10 cellular contexts compared by ENCODE assay signal in genomic region chr21:44547656-44548331, GRCh38. TPM values are rescaled to one million over a fixed set of nuclear protein-coding genes. Genes with fewer than 3 reads are reported as not detected.
A peak's percentile ranks its signal among the peaks of the same experiment; 100 is the strongest.
DNase-seq lines count a peak whose midpoint lies in the region; ATAC-seq and TF ChIP-seq lines count a peak whose summit lies in the region.
"Had no signal": no experiment of that assay in that cellular context is flagged by ENCODE, and none has a peak within 500 bp of the region (broad histone marks: within the 10 kb centered on the region; RNA-seq: fewer than 3 reads in every experiment).

No MANE protein-coding gene starts in this region.

- no peak for TF ChIP-seq EP300 in stomach (IDR thresholded peaks at IDR 0.05)

- peaks cover 17% of the 10 kb centered on the region for H3K9me3 Mint-ChIP-seq in activated CD4-positive, alpha-beta T cell treated with anti-CD3 and anti-CD28 coated beads for 36 hours (ENCODE audit: low read depth)
- peaks cover 14% of the 10 kb centered on the region for H3K9me3 Mint-ChIP-seq in activated CD8-positive, alpha-beta memory T cell treated with anti-CD3 and anti-CD28 coated beads, Interleukin-2, amount 10 ng/mL, durations not matched to agents 7 days and 5 days (ENCODE audit: low read depth)
- H3K9me3 Mint-ChIP-seq in immature natural killer cell (peaks cover 11 to 27% (median 16%) of the 10 kb centered on the region in 6 donors), HFFc6 (peaks cover 22% of the 10 kb centered on the region)

- CTCF ChIA-PET in activated CD4-positive, alpha-beta T cell treated with anti-CD3 and anti-CD28 coated beads for 36 hours (lab: Charles Lee) = interaction anchor here (0.6 to 1.7 kb wide), 3 partner anchors 9 to 16 kb away, joined by 3 to 7 read pairs (median 6); no protein-coding TSS in a partner anchor
- CTCF ChIA-PET in activated CD8-positive, alpha-beta memory T cell treated with anti-CD3 and anti-CD28 coated beads, Interleukin-2, amount 10 ng/mL, durations not matched to agents 7 days and 5 days (lab: Charles Lee) = interaction anchor here (0.5 to 1.9 kb wide), 5 partner anchors 27 to 246 kb away, joined by 3 to 8 read pairs (median 3); no protein-coding TSS in a partner anchor
- CTCF ChIA-PET in RWPE1 (lab: Yijun Ruan, JAX) = no interaction called here

- no peak for TF ChIP-seq POLR2A in stomach (IDR thresholded peaks at IDR 0.05)

- no peak overlapping the region for H3K4me3 ChIP-seq in stomach
- H3K4me3 ChIP-seq: A549 had no signal

- intact Hi-C loops in activated CD4-positive, alpha-beta T cell treated with anti-CD3 and anti-CD28 coated beads for 36 hours (cut with DNase I, micrococcal nuclease) = loop anchor here in 1 of 2 experiments (5.0 kb wide), 1 partner anchor 70 kb away; no protein-coding TSS in a partner anchor
- intact Hi-C loops in stomach (cut with DNase I; ENCODE audit: low total_unique reads) = no loop called here

- peaks cover 14% of the 10 kb centered on the region for H3K36me3 Mint-ChIP-seq in activated CD4-positive, alpha-beta T cell treated with anti-CD3 and anti-CD28 coated beads for 36 hours (ENCODE audit: low read depth)
- H3K36me3 Mint-ChIP-seq in activated CD8-positive, alpha-beta memory T cell treated with anti-CD3 and anti-CD28 coated beads, Interleukin-2, amount 10 ng/mL, durations not matched to agents 7 days and 5 days = peaks cover 19% of the 10 kb centered on the region
- H3K36me3 Mint-ChIP-seq in immature natural killer cell (peaks cover 12 to 17% (median 14%) of the 10 kb centered on the region in 3 donors), HFFc6 (ENCODE audit: low read depth) (no peaks in the 10 kb centered on the region; the same call in 1 of the 2 replicates)

- peaks cover 0 to 9% (median 9%) of the 10 kb centered on the region in 4 donors for H3K4me1 ChIP-seq in stomach
- H3K4me1 ChIP-seq: A549 had no signal

- H3K9me3 ChIP-seq in stomach = peaks cover 0 to 23% (median 6%) of the 10 kb centered on the region in 4 donors

- H3K27ac ChIP-seq in stomach (no peak overlapping the region), RWPE1 (no peak overlapping the region)
- H3K27ac ChIP-seq: A549 had no signal

- POLR2A ChIA-PET in activated CD4-positive, alpha-beta T cell treated with anti-CD3 and anti-CD28 coated beads for 36 hours (lab: Charles Lee) = no interaction called here
- POLR2A ChIA-PET in RWPE1 (lab: Yijun Ruan, JAX; ENCODE audit: low non-redundant PET) = no interaction called here

- H3K36me3 ChIP-seq in stomach = no peaks in the 10 kb centered on the region

- no peaks in the 10 kb centered on the region for H3K27me3 Mint-ChIP-seq in activated CD4-positive, alpha-beta T cell treated with anti-CD3 and anti-CD28 coated beads for 36 hours
- no peaks in the 10 kb centered on the region for H3K27me3 Mint-ChIP-seq in activated CD8-positive, alpha-beta memory T cell treated with anti-CD3 and anti-CD28 coated beads, Interleukin-2, amount 10 ng/mL, durations not matched to agents 7 days and 5 days
- H3K27me3 Mint-ChIP-seq in immature natural killer cell (ENCODE audit: low read depth in 3 of 3) (peaks cover 0 to 9% (median 8%) of the 10 kb centered on the region in 3 donors), HFFc6 (ENCODE audit: insufficient read depth) (peaks cover 20% of the 10 kb centered on the region)

- ATAC-seq in activated CD4-positive, alpha-beta T cell treated with anti-CD3 and anti-CD28 coated beads for 36 hours = peak; percentile 71
- ATAC-seq in activated CD8-positive, alpha-beta memory T cell treated with anti-CD3 and anti-CD28 coated beads, Interleukin-2, amount 10 ng/mL, durations not matched to agents 7 days and 5 days = peak; percentile 76
- ATAC-seq: A549 had no signal

- peak; percentile 33 for DNase-seq in activated CD4-positive, alpha-beta T cell treated with anti-CD3 and anti-CD28 coated beads for 36 hours
- no peak for DNase-seq in activated CD4-positive, alpha-beta T cell treated with anti-CD3 and anti-CD28 coated beads for 1 hour
- DNase-seq in activated CD8-positive, alpha-beta memory T cell treated with anti-CD3 and anti-CD28 coated beads, Interleukin-2, amount 10 ng/mL, durations not matched to agents 7 days and 5 days = peak; percentile 52
- DNase-seq in immature natural killer cell (peak in 2 of 3 donors; percentile 11 to 29), stomach (peak; percentile 21), RWPE1 (ENCODE audit: low spot score) (no peak), HFFc6 (no peak), NOMO-1 (lab: John Stamatoyannopoulos, UW; ENCODE audit: unreplicated experiment in 2 of 2) (no peak)
- DNase-seq: NCI-H524 had no signal

- peaks cover 23% of the 10 kb centered on the region for H3K4me1 Mint-ChIP-seq in activated CD4-positive, alpha-beta T cell treated with anti-CD3 and anti-CD28 coated beads for 36 hours
- peaks cover 14% of the 10 kb centered on the region for H3K4me1 Mint-ChIP-seq in activated CD8-positive, alpha-beta memory T cell treated with anti-CD3 and anti-CD28 coated beads, Interleukin-2, amount 10 ng/mL, durations not matched to agents 7 days and 5 days
- H3K4me1 Mint-ChIP-seq in immature natural killer cell (peaks cover 26 to 32% of the 10 kb centered on the region in 2 donors), HFFc6 (ENCODE audit: low read depth) (no peaks in the 10 kb centered on the region)

- peak overlapping the region; percentile 34 for H3K4me3 Mint-ChIP-seq in activated CD4-positive, alpha-beta T cell treated with anti-CD3 and anti-CD28 coated beads for 36 hours
- peak overlapping the region; percentile 23 for H3K4me3 Mint-ChIP-seq in activated CD8-positive, alpha-beta memory T cell treated with anti-CD3 and anti-CD28 coated beads, Interleukin-2, amount 10 ng/mL, durations not matched to agents 7 days and 5 days
- peak overlapping the region; percentile 57 to 89 (median 81) for H3K4me3 Mint-ChIP-seq in immature natural killer cell
- no peak overlapping the region for H3K4me3 Mint-ChIP-seq in HFFc6

- peaks cover 0 to 44% (median 5%) of the 10 kb centered on the region in 3 donors for H3K27me3 ChIP-seq in stomach

- TF ChIP-seq CTCF in stomach (IDR thresholded peaks at IDR 0.05) (no peak), RWPE1 (conservative IDR thresholded peaks at IDR 0.05; ENCODE audit: low read depth) (no peak), HFFc6 (IDR thresholded peaks at IDR 0.05) (no peak)

- WGBS in stomach, 5 donors = 48 to 60% (median 52%) methylated on average over 5 of the region's 5 CpGs

- H3K27ac Mint-ChIP-seq in activated CD4-positive, alpha-beta T cell treated with anti-CD3 and anti-CD28 coated beads for 36 hours = peak overlapping the region; percentile 93
- peak overlapping the region; percentile 70 for H3K27ac Mint-ChIP-seq in activated CD8-positive, alpha-beta memory T cell treated with anti-CD3 and anti-CD28 coated beads, Interleukin-2, amount 10 ng/mL, durations not matched to agents 7 days and 5 days
- H3K27ac Mint-ChIP-seq in immature natural killer cell (peak overlapping the region; percentile 58 to 96 (median 89)), HFFc6 (no peak overlapping the region)

RNA-seq across cellular contexts. Expression of gene KRTAP10-2, which starts 3.5 kb away (rescaled TPM):
- total RNA-seq in activated CD4-positive, alpha-beta T cell treated with anti-CD3 and anti-CD28 coated beads for 36 hours = not detected
- not detected for total RNA-seq in activated CD8-positive, alpha-beta memory T cell treated with anti-CD3 and anti-CD28 coated beads, Interleukin-2, amount 10 ng/mL, durations not matched to agents 7 days and 5 days
- polyA plus RNA-seq in immature natural killer cell (not detected), stomach (not detected)
- not detected for total RNA-seq in stomach
- not detected for total RNA-seq in HFFc6 (2021; fragmentation: NEBNext Ultra II Directional; extraction: Animal tissue kit (Norgen Biotek cat#: 25700))
- polyA plus RNA-seq: A549 had no signal

RNA-seq across cellular contexts. Expression of gene KRTAP10-1, which starts 7.8 kb away (rescaled TPM):
- total RNA-seq in activated CD4-positive, alpha-beta T cell treated with anti-CD3 and anti-CD28 coated beads for 36 hours = not detected
- total RNA-seq in activated CD8-positive, alpha-beta memory T cell treated with anti-CD3 and anti-CD28 coated beads, Interleukin-2, amount 10 ng/mL, durations not matched to agents 7 days and 5 days = not detected
- polyA plus RNA-seq in immature natural killer cell (not detected), stomach (not detected)
- total RNA-seq in stomach = not detected
- total RNA-seq in HFFc6 (2021; fragmentation: NEBNext Ultra II Directional; extraction: Animal tissue kit (Norgen Biotek cat#: 25700)) = not detected
- polyA plus RNA-seq: A549 had no signal

RNA-seq across cellular contexts. Expression of gene KRTAP10-3, which starts 10.8 kb away (rescaled TPM):
- total RNA-seq in activated CD4-positive, alpha-beta T cell treated with anti-CD3 and anti-CD28 coated beads for 36 hours = not detected
- not detected for total RNA-seq in activated CD8-positive, alpha-beta memory T cell treated with anti-CD3 and anti-CD28 coated beads, Interleukin-2, amount 10 ng/mL, durations not matched to agents 7 days and 5 days
- polyA plus RNA-seq in immature natural killer cell = not detected
- not detected for total RNA-seq in stomach
- not detected for polyA plus RNA-seq in stomach
- not detected for total RNA-seq in HFFc6 (2021; fragmentation: NEBNext Ultra II Directional; extraction: Animal tissue kit (Norgen Biotek cat#: 25700))
- polyA plus RNA-seq: A549 had no signal

RNA-seq across cellular contexts. Expression of gene KRTAP10-4, which starts 25.7 kb away (rescaled TPM):
- total RNA-seq in activated CD4-positive, alpha-beta T cell treated with anti-CD3 and anti-CD28 coated beads for 36 hours = not detected
- not detected for total RNA-seq in activated CD8-positive, alpha-beta memory T cell treated with anti-CD3 and anti-CD28 coated beads, Interleukin-2, amount 10 ng/mL, durations not matched to agents 7 days and 5 days
- not detected for polyA plus RNA-seq in immature natural killer cell
- not detected for total RNA-seq in stomach
- not detected for polyA plus RNA-seq in stomach
- not detected for total RNA-seq in HFFc6 (2021; fragmentation: NEBNext Ultra II Directional; extraction: Animal tissue kit (Norgen Biotek cat#: 25700))
- polyA plus RNA-seq: A549 had no signal

RNA-seq across cellular contexts. Expression of gene KRTAP10-5, which starts 32.6 kb away (rescaled TPM):
- not detected for total RNA-seq in activated CD4-positive, alpha-beta T cell treated with anti-CD3 and anti-CD28 coated beads for 36 hours
- not detected for total RNA-seq in activated CD8-positive, alpha-beta memory T cell treated with anti-CD3 and anti-CD28 coated beads, Interleukin-2, amount 10 ng/mL, durations not matched to agents 7 days and 5 days
- polyA plus RNA-seq in immature natural killer cell = not detected
- not detected for total RNA-seq in stomach
- polyA plus RNA-seq in stomach = under 1 TPM in 1 of 3 donors, not detected in 2; 0.10 TPM
- not detected for total RNA-seq in HFFc6 (2021; fragmentation: NEBNext Ultra II Directional; extraction: Animal tissue kit (Norgen Biotek cat#: 25700))
- polyA plus RNA-seq: A549 had no signal

Comparison
In these comparisons a context has a peak if more than half of its experiments do, and no peak if none do; other contexts are left out.
1. DNase-seq: peak in activated CD4-positive, alpha-beta T cell treated with anti-CD3 and anti-CD28 coated beads for 36 hours (single experiment), activated CD8-positive, alpha-beta memory T cell treated with anti-CD3 and anti-CD28 coated beads, Interleukin-2, amount 10 ng/mL, durations not matched to agents 7 days and 5 days (single experiment), immature natural killer cell (2 of 3) and stomach (single experiment); none in activated CD4-positive, alpha-beta T cell treated with anti-CD3 and anti-CD28 coated beads for 1 hour (single experiment), RWPE1 (single experiment), HFFc6 (single experiment) and NOMO-1 (0 of 2).